ENCODE assay signal across 9 cellular contexts in the genomic region with DNA sequence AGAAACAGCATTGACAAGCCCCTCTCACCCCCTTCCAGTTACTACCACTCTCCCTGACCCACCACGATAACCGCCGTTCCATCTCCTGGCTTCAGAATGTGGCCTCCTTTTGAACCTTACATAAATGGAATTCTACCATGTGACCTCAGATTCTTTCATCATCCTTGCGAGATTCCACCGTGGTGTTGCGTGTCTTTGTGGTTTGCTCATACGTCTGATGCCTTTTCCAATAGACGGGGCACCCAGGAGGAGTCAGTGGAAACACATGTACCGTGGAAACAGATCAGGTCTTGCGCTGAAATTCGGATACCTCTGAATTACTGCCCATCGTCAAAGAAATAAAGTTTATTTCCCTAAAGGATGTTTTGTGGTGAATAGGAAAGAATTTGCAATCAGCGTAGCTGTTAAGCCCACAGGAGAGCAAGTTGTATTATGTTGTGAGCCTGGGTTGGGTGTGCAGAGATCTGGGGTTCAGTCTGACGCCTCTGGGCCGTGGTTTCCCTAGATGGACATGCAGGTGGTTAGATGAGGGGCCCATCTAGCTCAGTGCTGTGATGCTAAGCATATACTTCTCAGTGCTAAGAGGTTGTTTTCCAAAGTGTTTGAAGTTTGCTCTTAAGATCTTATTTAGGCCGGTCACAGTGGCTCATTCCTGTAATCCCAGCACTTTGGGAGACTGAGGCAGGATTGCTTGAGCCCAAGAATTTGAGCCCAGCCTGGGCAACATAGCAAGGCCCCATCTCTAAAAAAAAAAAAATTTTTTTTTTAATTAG. TPM values are rescaled to one million over a fixed set of nuclear protein-coding genes. Genes with fewer than 3 reads are reported as not detected.
DNase-seq lines count a peak whose midpoint lies in the region; ATAC-seq, FAIRE-seq and TF ChIP-seq lines count a peak whose summit lies in the region.
"Had no signal": no experiment of that assay in that cellular context is flagged by ENCODE, and none has a peak within 500 bp of the region (broad histone marks: within the 10 kb centered on the region; RNA-seq: fewer than 3 reads in every experiment).

No MANE protein-coding gene starts in this region.

- H3K9ac ChIP-seq in K562 (ENCODE audit: insufficient read depth in 1 of 2, low read depth in 2 of 2, low read length in 2 of 2), result no peak overlapping the region

- H3K9me3 ChIP-seq in heart right ventricle (no peaks in the 10 kb centered on the region), K562 (replicated peaks; ENCODE audit: control insufficient read depth, insufficient read depth, low read depth, low read length) (no peaks in the 10 kb centered on the region), lower lobe of right lung (no peaks in the 10 kb centered on the region), uterus (no peaks in the 10 kb centered on the region), OCI-LY7 (ENCODE audit: low read length) (no peaks in the 10 kb centered on the region)

- no peaks in the 10 kb centered on the region for H3K36me3 ChIP-seq in heart right ventricle
- peaks cover 2% of the 10 kb centered on the region; the same call in 1 of the 3 replicates for H3K36me3 ChIP-seq in K562 (ENCODE audit: control insufficient read depth, insufficient read depth, low read length)
- H3K36me3 ChIP-seq in lower lobe of right lung, result no peaks in the 10 kb centered on the region
- H3K36me3 ChIP-seq in uterus, result no peaks in the 10 kb centered on the region
- no peaks in the 10 kb centered on the region for H3K36me3 ChIP-seq in OCI-LY7 (ENCODE audit: insufficient read depth, low read length)

- no peak for FAIRE-seq in K562 (lab: Jason Lieb, UNC)

- CTCF ChIA-PET in K562 (lab: Yijun Ruan, JAX; ENCODE audit: low intra/inter-chr PET ratio) (interaction anchor here (0.7 kb wide), 1 partner anchor 593 kb away, joined by 5 read pairs; no protein-coding TSS in a partner anchor), OCI-LY7 (lab: Charles Lee; ENCODE audit: unreplicated experiment) (no interaction called here)

- in situ Hi-C loops in K562 (cut with MboI), result no loop called here

- BruUV-seq in K562 (replicated peaks; lab: Mats Ljungman, UMichigan), result no TSS peak
- BruUV-seq in OCI-LY7 (replicated peaks; lab: Mats Ljungman, UMichigan), result no TSS peak

- TF ChIP-seq CTCF in heart right ventricle (IDR thresholded peaks at IDR 0.05) (no peak), K562 (IDR thresholded peaks at IDR 0.05 in 2 of 3, conservative IDR thresholded peaks at IDR 0.05 in 1 of 3; ENCODE audit: insufficient read depth in 2 of 3, low read depth in 1 of 3, low read length in 3 of 3) (no peak), lower lobe of right lung (IDR thresholded peaks at IDR 0.05) (no peak), uterus (IDR thresholded peaks at IDR 0.05) (no peak), OCI-LY7 (conservative IDR thresholded peaks at IDR 0.05; ENCODE audit: low read length) (no peak)

- H3K9me2 ChIP-seq in OCI-LY7 (ENCODE audit: insufficient read depth, low read length), result no peaks in the 10 kb centered on the region

- H4K20me1 ChIP-seq in K562 (replicated peaks; ENCODE audit: control insufficient read depth, insufficient read depth, low read length) (peaks cover 9% of the 10 kb centered on the region), OCI-LY7 (ENCODE audit: insufficient read depth, low read length) (no peaks in the 10 kb centered on the region)

- H3K27me3 ChIP-seq in heart right ventricle, result peaks cover 0 to 14% (median 0%) of the 10 kb centered on the region in 7 donors
- no peaks in the 10 kb centered on the region for H3K27me3 ChIP-seq in K562 (ENCODE audit: control insufficient read depth in 2 of 2, insufficient read depth in 2 of 2, low read length in 2 of 2)
- no peaks in the 10 kb centered on the region for H3K27me3 ChIP-seq in lower lobe of right lung (ENCODE audit: low read depth)
- no peaks in the 10 kb centered on the region for H3K27me3 ChIP-seq in uterus

- ATAC-seq in heart right ventricle (no peak), left ventricle myocardium superior (no peak), K562 (no peak), lower lobe of right lung (peak in 1 of 2 donors; percentile 6), HG03159 (IDR thresholded peaks at IDR 0.05; ENCODE audit: unreplicated experiment) (no peak)

- no peak for TF ChIP-seq RAD21 in K562 (CRISPR knock-in tag; conservative IDR thresholded peaks at IDR 0.05 in 1 of 2, IDR thresholded peaks at IDR 0.05 in 1 of 2)

- intact Hi-C loops in heart right ventricle (cut with DNase I) (loop anchor here in 2 of 10 donors (1.0 to 10.0 kb wide), 2 partner anchors 18 to 62 kb away; no protein-coding TSS in a partner anchor), left ventricle myocardium superior (cut with micrococcal nuclease) (no loop called here), K562 (cut with micrococcal nuclease) (no loop called here), lower lobe of right lung (cut with DNase I) (no loop called here), uterus (cut with DNase I; ENCODE audit: low total_unique reads) (no loop called here), OCI-LY7 (cut with micrococcal nuclease; ENCODE audit: unreplicated experiment) (no loop called here)

- peak overlapping the region in 9 of 10 donors; percentile 54 to 96 (median 93) for H3K27ac ChIP-seq in heart right ventricle
- H3K27ac ChIP-seq in K562 (ENCODE audit: extremely low read depth, low read depth, low read length), result no peak overlapping the region
- H3K27ac ChIP-seq in lower lobe of right lung, result peak overlapping the region; percentile 97
- H3K27ac ChIP-seq in uterus, result peak overlapping the region; percentile 92 to 97
- H3K27ac ChIP-seq in OCI-LY7 (ENCODE audit: low read depth, low read length, poor library complexity, severe bottlenecking), result no peak overlapping the region
- H3K27ac ChIP-seq: C4-2B had no signal

- no peak overlapping the region for H3K4me2 ChIP-seq in K562 (ENCODE audit: insufficient read depth, low read length)
- H3K4me2 ChIP-seq in OCI-LY7 (ENCODE audit: low read length), result no peak overlapping the region

- H3K79me2 ChIP-seq in K562 (ENCODE audit: control insufficient read depth, insufficient read depth, low read length), result no peaks in the 10 kb centered on the region
- H3K79me2 ChIP-seq in OCI-LY7 (ENCODE audit: insufficient read depth, low read depth, low read length), result no peaks in the 10 kb centered on the region

- no peak overlapping the region for H3K4me3 ChIP-seq in heart right ventricle
- H3K4me3 ChIP-seq in K562, result no peak overlapping the region
- no peak overlapping the region for H3K4me3 ChIP-seq in lower lobe of right lung
- H3K4me3 ChIP-seq in uterus, result no peak overlapping the region
- H3K4me3 ChIP-seq in OCI-LY7 (ENCODE audit: low read depth, low read length, poor library complexity, severe bottlenecking), result no peak overlapping the region

- POLR2A ChIA-PET in K562 (lab: Yijun Ruan, JAX), result interaction anchor here (0.6 to 1.3 kb wide), 3 partner anchors 20 to 206 kb away, joined by 3 read pairs; no protein-coding TSS in a partner anchor
- POLR2A ChIA-PET in OCI-LY7 (lab: Charles Lee), result interaction anchor here (0.6 to 1.4 kb wide), 3 partner anchors 18 to 720 kb away, joined by 3 to 5 read pairs (median 3); no protein-coding TSS in a partner anchor

- DNase-seq in heart right ventricle (no peak), left ventricle myocardium superior (no peak), K562 (ENCODE audit: extremely low read depth in 1 of 4, low spot score in 3 of 4) (no peak), lower lobe of right lung (no peak), uterus (peak; percentile 35 to 49), OCI-LY7 (ENCODE audit: low spot score) (no peak), NCI-H2081 (lab: John Stamatoyannopoulos, UW) (no peak)

- no peak for TF ChIP-seq POLR2A in K562 (conservative IDR thresholded peaks at IDR 0.05)
- TF ChIP-seq POLR2A in uterus (IDR thresholded peaks at IDR 0.05), result no peak

- no peak for TF ChIP-seq EP300 in K562 (IDR thresholded peaks at IDR 0.05; ENCODE audit: low read length)

- WGBS in heart right ventricle, 2 donors, result 68 to 76% methylated on average over 16 of the region's 16 CpGs
- WGBS in K562 (ENCODE audit: insufficient coverage, low coverage, missing lambda C conversion rate), result 76% methylated on average over 16 of the region's 16 CpGs

- H2AFZ ChIP-seq in K562 (ENCODE audit: low read depth, low read length) (no peak overlapping the region), OCI-LY7 (ENCODE audit: low read length) (no peak overlapping the region)

- H3K9me1 ChIP-seq in K562 (ENCODE audit: control insufficient read depth, insufficient read depth, low read length), result no peaks in the 10 kb centered on the region

- H3K4me1 ChIP-seq in heart right ventricle (peaks cover 21 to 61% (median 54%) of the 10 kb centered on the region in 9 donors), K562 (replicated peaks in 1 of 2; ENCODE audit: control insufficient read depth in 2 of 2, insufficient read depth in 2 of 2, low read length in 2 of 2) (peaks cover 3 to 23% of the 10 kb centered on the region in 2 experiments; a peak in 4 of 5 replicates), lower lobe of right lung (peaks cover 61% of the 10 kb centered on the region), uterus (peaks cover 5 to 20% of the 10 kb centered on the region in 2 donors), OCI-LY7 (ENCODE audit: insufficient read depth, low read length, poor library complexity, severe bottlenecking) (peaks cover 4% of the 10 kb centered on the region)

RNA-seq across cellular contexts. Expression of gene GTF2IRD1, which starts 29.1 kb away (rescaled TPM):
- total RNA-seq in heart right ventricle (10 to 100 TPM; 11.7 to 36.6 (median 17.2) TPM), left ventricle myocardium superior (19.5 TPM), K562 (2014; rRNA removed) (9.2 and 12.4 TPM in 2 replicates), K562 (2014; rRNA removed; fragmentation: Illumina TruSeq; extraction: Trizol) (10.8 and 14.0 TPM in 2 replicates), K562 (2015; rRNA removed; fragmentation: Illumina TruSeq; extraction: Trizol) (13.4 and 15.1 TPM in 2 replicates), K562 (2021) (30.2 and 32.1 TPM in 2 replicates), lower lobe of right lung (16.3 TPM), uterus (10 to 100 TPM; 11.5 to 39.1 (median 22.5) TPM), OCI-LY7 (2022) (29.7 and 34.3 TPM in 2 replicates)
- polyA plus RNA-seq in heart right ventricle (10 to 100 TPM; 22.1 TPM), K562 (2011; rRNA removed) (12.8 and 17.6 TPM in 2 replicates), K562 (2014; fragmentation: Illumina TruSeq; extraction: Trizol) (23.8 and 24.5 TPM in 2 replicates), K562 (2014; fragmentation: Nextera tagmentation; extraction: Ambion mirVana) (1 to 10 TPM; 9.1 to 10.0 TPM), K562 (2014; rRNA removed) (17.0 and 20.8 TPM in 2 replicates)
- 23.2 and 65.0 TPM in 2 replicates for total RNA-seq in K562 (2011; cell fraction: chromatin; rRNA removed; ENCODE audit: low replicate concordance)
- total RNA-seq in K562 (2011; cell fraction: nucleolus; rRNA removed), result 30.5 and 35.3 TPM in 2 replicates
- 22.2 and 23.5 TPM in 2 replicates for total RNA-seq in K562 (2011; cell fraction: nucleoplasm; rRNA removed)
- polyA plus RNA-seq in K562 (2011; cell fraction: cytosol; rRNA removed), result 9.3 and 13.0 TPM in 2 replicates
- polyA plus RNA-seq in K562 (2011; cell fraction: nucleus; rRNA removed), result 15.6 and 24.1 TPM in 2 replicates
- polyA plus RNA-seq in K562 (2012), result 19.1 and 31.6 TPM in 2 replicates
- 9.2 and 9.7 TPM in 2 replicates for polyA minus RNA-seq in K562 (2011; rRNA and poly(A)+ RNA removed)
- 21.2 and 21.5 TPM in 2 replicates for polyA minus RNA-seq in K562 (2011; cell fraction: cytosol; rRNA and poly(A)+ RNA removed)
- 11.3 and 12.9 TPM in 2 replicates for polyA minus RNA-seq in K562 (2011; cell fraction: nucleus; rRNA and poly(A)+ RNA removed)
- total RNA-seq in OCI-LY7 (2014; rRNA removed; shearing (Covaris generic)), result 4.2 and 4.4 TPM in 2 replicates

Comparison
In these comparisons a context has a peak if more than half of its experiments do, and no peak if none do; other contexts are left out.
1. DNase-seq: peak in uterus (2 of 2); none in heart right ventricle (0 of 2), left ventricle myocardium superior (single experiment), K562 (0 of 4), lower lobe of right lung (single experiment), OCI-LY7 (single experiment) and NCI-H2081 (0 of 2).
2. H3K27ac ChIP-seq: peak in heart right ventricle (9 of 10), lower lobe of right lung (single experiment) and uterus (2 of 2); none in K562 (single experiment) and OCI-LY7 (single experiment).